Comparison of ENCODE assay signal across 14 cellular contexts in genomic region chr6:142761756-142762155, GRCh38.
A peak's percentile ranks its signal among the peaks of the same experiment; 100 is the strongest.
DNase-seq lines count a peak whose midpoint lies in the region; ATAC-seq and TF ChIP-seq lines count a peak whose summit lies in the region.
"Had no signal": no experiment of that assay in that cellular context is flagged by ENCODE, and none has a peak within 500 bp of the region (broad histone marks: within the 10 kb centered on the region; RNA-seq: fewer than 3 reads in every experiment).

No MANE protein-coding gene starts in this region.

- H3K4me1 Mint-ChIP-seq in activated naive CD4-positive, alpha-beta T cell treated with anti-CD3 and anti-CD28 coated beads, Interleukin-2, amount 50 U/mL, for 24 hours: peaks cover 60% of the 10 kb centered on the region
- H3K4me1 Mint-ChIP-seq in IgD-negative memory B cell (peaks cover 18 to 25% (median 19%) of the 10 kb centered on the region in 3 donors), mesothelial cell of epicardium (no peaks in the 10 kb centered on the region)

- H3K36me3 Mint-ChIP-seq in activated naive CD4-positive, alpha-beta T cell treated with anti-CD3 and anti-CD28 coated beads, Interleukin-2, amount 50 U/mL, for 24 hours: peaks cover 30% of the 10 kb centered on the region
- peaks cover 17% of the 10 kb centered on the region for H3K36me3 Mint-ChIP-seq in IgD-negative memory B cell
- H3K36me3 Mint-ChIP-seq in mesothelial cell of epicardium: peaks cover 29% of the 10 kb centered on the region

- DNase-seq in activated naive CD4-positive, alpha-beta T cell (lab: John Stamatoyannopoulos, UW): no peak
- no peak for DNase-seq in breast epithelium (ENCODE audit: low spot score in 2 of 2)
- DNase-seq in mesothelial cell of epicardium (ENCODE audit: low spot score in 2 of 2, unreplicated experiment in 2 of 2): no peak
- DNase-seq in ecto neural progenitor cell (ENCODE audit: low spot score): no peak
- DNase-seq: DMS79 treated with DMSO at 0.1 percent for 48 hours, H7, left colon, RPMI8226 had no signal

- TF ChIP-seq CTCF in breast epithelium (IDR thresholded peaks at IDR 0.05) (no peak), mesothelial cell of epicardium (IDR thresholded peaks at IDR 0.05; ENCODE audit: unreplicated experiment) (no peak)

- no peak overlapping the region for H3K4me3 ChIP-seq in breast epithelium
- H3K4me3 ChIP-seq: skin epidermis had no signal

- no peaks in the 10 kb centered on the region for H3K4me1 ChIP-seq in breast epithelium

- no peaks in the 10 kb centered on the region for H3K9me3 Mint-ChIP-seq in activated naive CD4-positive, alpha-beta T cell treated with anti-CD3 and anti-CD28 coated beads, Interleukin-2, amount 50 U/mL, for 24 hours
- H3K9me3 Mint-ChIP-seq in IgD-negative memory B cell: no peaks in the 10 kb centered on the region
- H3K9me3 Mint-ChIP-seq in mesothelial cell of epicardium: no peaks in the 10 kb centered on the region

- no peaks in the 10 kb centered on the region for H3K9me3 ChIP-seq in breast epithelium
- H3K9me3 ChIP-seq: neutrophil had no signal

- no peaks in the 10 kb centered on the region for H3K36me3 ChIP-seq in breast epithelium

- H3K4me3 Mint-ChIP-seq in activated naive CD4-positive, alpha-beta T cell treated with anti-CD3 and anti-CD28 coated beads, Interleukin-2, amount 50 U/mL, for 24 hours: no peak overlapping the region
- H3K4me3 Mint-ChIP-seq in IgD-negative memory B cell: peak overlapping the region in 1 of 4 donors; percentile 1
- no peak overlapping the region for H3K4me3 Mint-ChIP-seq in mesothelial cell of epicardium

- no peaks in the 10 kb centered on the region for H3K27me3 ChIP-seq in breast epithelium
- H3K27me3 ChIP-seq: neutrophil had no signal

- intact Hi-C loops in breast epithelium (cut with DNase I; ENCODE audit: low total_unique reads): no loop called here

- H3K27ac ChIP-seq in breast epithelium: no peak overlapping the region
- H3K27ac ChIP-seq: neutrophil, skin epidermis had no signal

- peak; percentile 72 for ATAC-seq in HG02642 (IDR thresholded peaks at IDR 0.05; ENCODE audit: poor library complexity, unreplicated experiment)
- ATAC-seq in GM19328 (IDR thresholded peaks at IDR 0.05; ENCODE audit: unreplicated experiment): no peak
- ATAC-seq: left colon had no signal

- no peaks in the 10 kb centered on the region for H3K27me3 Mint-ChIP-seq in activated naive CD4-positive, alpha-beta T cell treated with anti-CD3 and anti-CD28 coated beads, Interleukin-2, amount 50 U/mL, for 24 hours
- H3K27me3 Mint-ChIP-seq in IgD-negative memory B cell (no peaks in the 10 kb centered on the region), mesothelial cell of epicardium (ENCODE audit: low read depth) (no peaks in the 10 kb centered on the region)

- TF ChIP-seq POLR2A in breast epithelium (IDR thresholded peaks at IDR 0.05): no peak

- peak overlapping the region; percentile 88 for H3K27ac Mint-ChIP-seq in activated naive CD4-positive, alpha-beta T cell treated with anti-CD3 and anti-CD28 coated beads, Interleukin-2, amount 50 U/mL, for 24 hours
- H3K27ac Mint-ChIP-seq in IgD-negative memory B cell (peak overlapping the region in 2 of 3 donors; percentile 2 to 47), mesothelial cell of epicardium (no peak overlapping the region)
